ENCODE assay signal across 8 cellular contexts in genomic region chr10:17206210-17206709, GRCh38. TPM values are rescaled to one million over a fixed set of nuclear protein-coding genes. Genes with fewer than 3 reads are reported as not detected.
A peak's percentile ranks its signal among the peaks of the same experiment; 100 is the strongest.
DNase-seq lines count a peak whose midpoint lies in the region; FAIRE-seq and TF ChIP-seq lines count a peak whose summit lies in the region.

No MANE protein-coding gene starts in this region.

- H3K27ac ChIP-seq in Peyer's patch, result peak overlapping the region in 3 of 4 donors; percentile 38 to 58 (median 48)
- H3K27ac ChIP-seq in substantia nigra (ENCODE audit: low read depth, low read length, poor library complexity, severe bottlenecking), result no peak overlapping the region

- intact Hi-C loops in posterior vena cava (cut with DNase I), result no loop called here

- no peaks in the 10 kb centered on the region for H3K36me3 ChIP-seq in Peyer's patch
- no peaks in the 10 kb centered on the region for H3K36me3 ChIP-seq in bronchial epithelial cell (ENCODE audit: control insufficient read depth, insufficient read depth, low read length)

- TF ChIP-seq POLR2A in Peyer's patch (IDR thresholded peaks at IDR 0.05), result no peak

- in situ Hi-C loops in Caki2 (cut with HindIII; ENCODE audit: low pct_unique_long_range_greater_than_20kb, low sequenced_read_pairs), result no loop called here

- TF ChIP-seq CTCF in Peyer's patch (IDR thresholded peaks at IDR 0.05), result no peak
- no peak for TF ChIP-seq CTCF in bronchial epithelial cell (IDR thresholded peaks at IDR 0.05; ENCODE audit: insufficient read depth, low read length, severe bottlenecking)

- no peak for FAIRE-seq in bronchial epithelial cell (lab: Jason Lieb, UNC)

- H3K4me1 ChIP-seq in Peyer's patch, result no peaks in the 10 kb centered on the region

- DNase-seq in Caki2 (ENCODE audit: low read depth) (peak; percentile 77), H4 (ENCODE audit: low spot score) (peak; percentile 33), Peyer's patch (no peak), bronchial epithelial cell (ENCODE audit: low read depth) (peak; percentile 93), amygdala (lab: John Stamatoyannopoulos, UW) (no peak), posterior vena cava (ENCODE audit: low spot score) (no peak), substantia nigra (lab: John Stamatoyannopoulos, UW) (no peak)
- DNase-seq in stimulated activated CD4-positive, alpha-beta T cell treated with anti-CD3 and anti-CD28 coated beads, Interleukin-2, amount 100 ng/mL, for 4 hours (ENCODE audit: low read depth), result peak; percentile 41

- no peaks in the 10 kb centered on the region for H3K27me3 ChIP-seq in Peyer's patch
- H3K27me3 ChIP-seq in bronchial epithelial cell (ENCODE audit: control insufficient read depth, insufficient read depth, low read length), result no peaks in the 10 kb centered on the region

- no peaks in the 10 kb centered on the region for H3K9me3 ChIP-seq in Peyer's patch

- no peak overlapping the region for H3K4me3 ChIP-seq in Peyer's patch
- no peak overlapping the region for H3K4me3 ChIP-seq in bronchial epithelial cell (ENCODE audit: low read depth, low read length)

RNA-seq across cellular contexts. Expression of gene TRDMT1, which starts 4.8 kb away (rescaled TPM):
- total RNA-seq in Caki2 (2014; rRNA removed; shearing (Covaris generic); ENCODE audit: low replicate concordance), result 5.2 and 8.7 TPM in 2 replicates
- 3.0 and 6.1 TPM in 2 replicates for total RNA-seq in H4 (2014; rRNA removed; shearing (Covaris generic))
- total RNA-seq in Peyer's patch (10 to 100 TPM in 1 of 4 donors, 1 to 10 TPM in 3; 4.0 to 24.8 (median 6.4) TPM), bronchial epithelial cell (1.3 and 1.4 TPM in 2 replicates), posterior vena cava (10 to 100 TPM in 1 of 2 donors, 1 to 10 TPM in 1; 9.5 to 11.0 TPM)

RNA-seq across cellular contexts. Expression of gene VIM, which starts 21.8 kb away (rescaled TPM):
- 4,560 and 4,793 TPM in 2 replicates for total RNA-seq in Caki2 (2014; rRNA removed; shearing (Covaris generic); ENCODE audit: low replicate concordance)
- 2,086 and 2,364 TPM in 2 replicates for total RNA-seq in H4 (2014; rRNA removed; shearing (Covaris generic))
- total RNA-seq in Peyer's patch, result 100 to 1,000 TPM; 139 to 914 (median 434) TPM
- 25.1 and 115 TPM in 2 replicates for total RNA-seq in bronchial epithelial cell
- 1,000 to 10,000 TPM; 2,278 to 2,643 TPM for total RNA-seq in posterior vena cava

Comparison
In these comparisons a context has a peak if more than half of its experiments do, and no peak if none do; other contexts are left out.
1. DNase-seq: peak in Caki2 (single experiment), H4 (single experiment), bronchial epithelial cell (single experiment) and stimulated activated CD4-positive, alpha-beta T cell treated with anti-CD3 and anti-CD28 coated beads, Interleukin-2, amount 100 ng/mL, for 4 hours (single experiment); none in Peyer's patch (0 of 3), amygdala (0 of 56), posterior vena cava (single experiment) and substantia nigra (0 of 49).